ENCODE assay signal across 9 cellular contexts in the genomic region with DNA sequence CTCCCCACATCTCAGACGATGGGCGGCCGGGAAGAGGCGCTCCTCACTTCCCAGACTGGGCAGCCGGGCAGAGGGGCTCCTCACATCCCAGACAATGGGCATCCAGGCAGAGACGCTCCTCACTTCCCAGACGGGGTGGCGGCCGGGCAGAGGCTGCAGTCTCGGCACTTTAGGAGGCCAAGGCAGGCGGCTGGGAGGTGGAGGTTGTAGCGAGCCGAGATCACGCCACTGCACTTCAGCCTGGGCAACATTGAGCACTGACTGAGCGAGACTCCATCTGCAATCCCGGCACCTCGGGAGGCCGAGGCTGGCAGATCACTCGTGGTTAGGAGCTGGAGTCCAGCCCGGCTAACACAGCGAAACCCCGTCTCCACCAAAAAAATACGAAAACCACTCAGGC. TPM values are rescaled to one million over a fixed set of nuclear protein-coding genes. Genes with fewer than 3 reads are reported as not detected.
"Had no signal": no experiment of that assay in that cellular context is flagged by ENCODE, and none has a peak within 500 bp of the region (broad histone marks: within the 10 kb centered on the region; RNA-seq: fewer than 3 reads in every experiment).

No MANE protein-coding gene starts in this region.

RNA-seq across cellular contexts. Expression of gene APOD, which starts 16.2 kb away (rescaled TPM):
- total RNA-seq: activated CD4-positive, alpha-beta memory T cell treated with anti-CD3 and anti-CD28 coated beads, Interleukin-2, amount 10 ng/mL, durations not matched to agents 7 days and 5 days; activated CD4-positive, alpha-beta T cell treated with anti-CD3 and anti-CD28 coated beads for 36 hours; activated CD4-positive, alpha-beta T cell treated with anti-CD3 and anti-CD28 coated beads, Interleukin-2, amount 10 ng/mL, durations not matched to agents 7 days and 5 days; activated CD8-positive, alpha-beta memory T cell treated with anti-CD3 and anti-CD28 coated beads for 36 hours; activated CD8-positive, alpha-beta T cell treated with anti-CD3 and anti-CD28 coated beads for 36 hours; activated CD8-positive, alpha-beta T cell treated with anti-CD3 and anti-CD28 coated beads, Interleukin-2, amount 10 ng/mL, durations not matched to agents 7 days and 5 days; T-helper 17 cell; T-helper 2 cell treated with Interferon-gamma antibody and Interleukin-4, amounts not matched to agents 100 ng/mL and 5 ng/mL, for 36 hours; WTC11 had no signal
